Comparison of ENCODE assay signal across 16 cellular contexts in genomic region chr4:13535708-13536361, GRCh38. TPM values are rescaled to one million over a fixed set of nuclear protein-coding genes. Genes with fewer than 3 reads are reported as not detected.
DNase-seq lines count a peak whose midpoint lies in the region; ATAC-seq, FAIRE-seq and TF ChIP-seq lines count a peak whose summit lies in the region.
"Had no signal": no experiment of that assay in that cellular context is flagged by ENCODE, and none has a peak within 500 bp of the region (broad histone marks: within the 10 kb centered on the region; RNA-seq: fewer than 3 reads in every experiment).

No MANE protein-coding gene starts in this region.

- H3K27ac Mint-ChIP-seq in WTC11 = no peak overlapping the region
- H3K27ac Mint-ChIP-seq: CD14-positive monocyte; stimulated activated naive CD8-positive, alpha-beta T cell treated with anti-CD3 and anti-CD28 coated beads, Interleukin-15, amount 100 ng/mL, for 72 hours had no signal

- intact Hi-C loops in aorta (cut with DNase I) = no loop called here

- H3K18ac ChIP-seq in mesendoderm (ENCODE audit: low read length) = no peak overlapping the region

- no peak overlapping the region for H3K9ac ChIP-seq in mesendoderm (ENCODE audit: low read length)

- ATAC-seq in WTC11 = peak; percentile 10
- ATAC-seq in aorta (ENCODE audit: low FRiP score) = no peak
- ATAC-seq in HG03095 (IDR thresholded peaks at IDR 0.05; ENCODE audit: unreplicated experiment) = no peak
- ATAC-seq: stimulated activated naive CD8-positive, alpha-beta T cell treated with anti-CD3 and anti-CD28 coated beads, Interleukin-15, amount 100 ng/mL, for 72 hours had no signal

- H3K36me3 ChIP-seq in mesendoderm (ENCODE audit: control insufficient read depth, insufficient read depth, low read length) = no peaks in the 10 kb centered on the region
- H3K36me3 ChIP-seq in aorta (ENCODE audit: control insufficient read depth in 1 of 2, insufficient read depth in 2 of 2, low read length in 1 of 2) = no peaks in the 10 kb centered on the region

- no peak overlapping the region for H3K4me3 ChIP-seq in mesendoderm (ENCODE audit: low read length)
- H3K4me3 ChIP-seq in aorta (ENCODE audit: low read length in 2 of 2) = no peak overlapping the region

- H3K36me3 Mint-ChIP-seq in WTC11 = peaks cover 7% of the 10 kb centered on the region; the same call in 1 of the 2 replicates

- CTCF ChIA-PET in WTC11 (lab: Charles Lee) = no interaction called here

- no peak overlapping the region for H3K4me2 ChIP-seq in mesendoderm (ENCODE audit: low read length)

- POLR2A ChIA-PET in WTC11 (lab: Charles Lee) = interaction anchor here (1.3 kb wide), 1 partner anchor 11 kb away, joined by 4 read pairs; no protein-coding TSS in a partner anchor

- H3K27me3 ChIP-seq in mesendoderm (ENCODE audit: insufficient read depth, low read length, poor library complexity) (peaks cover 85% of the 10 kb centered on the region), aorta (ENCODE audit: control insufficient read depth in 1 of 2, insufficient read depth in 2 of 2, low read length in 1 of 2) (no peaks in the 10 kb centered on the region)

- H3K9me3 Mint-ChIP-seq in WTC11 = no peaks in the 10 kb centered on the region

- H3K9me3 ChIP-seq in aorta (ENCODE audit: control insufficient read depth, low read length) = no peaks in the 10 kb centered on the region

- peaks cover 91% of the 10 kb centered on the region for H3K4me1 Mint-ChIP-seq in WTC11

- DNase-seq in 8988T (peak; percentile 25), GF-D8 (lab: John Stamatoyannopoulos, UW) (peak; percentile 30), WTC11 (ENCODE audit: low spot score) (no peak), mesendoderm (no peak), aorta (no peak), NCI-H2227 treated with DMSO at 0.1 percent for 48 hours (lab: John Stamatoyannopoulos, UW) (no peak), GM19239 (ENCODE audit: insufficient read length, low spot score) (no peak)
- DNase-seq: activated T-cell treated with anti-CD3 and anti-CD28 coated beads, Interleukin-2, amount 50 U/mL, for 48 hours; GDM1; stimulated activated CD4-positive, alpha-beta T cell treated with anti-CD3 and anti-CD28 coated beads, Interleukin-4, amount 100 ng/mL, for 4 hours had no signal

- H3K27me3 Mint-ChIP-seq in WTC11 (ENCODE audit: low read depth) = peaks cover 100% of the 10 kb centered on the region

- H2BK120ac ChIP-seq in mesendoderm (ENCODE audit: low read depth, low read length) = no peak overlapping the region

- peak overlapping the region; percentile 22 for H3K56ac ChIP-seq in mesendoderm (ENCODE audit: low read length)

- no peaks in the 10 kb centered on the region for H3K79me1 ChIP-seq in mesendoderm (ENCODE audit: low read length)

- H2AK5ac ChIP-seq in mesendoderm (ENCODE audit: low read length) = no peak overlapping the region

- H2BK5ac ChIP-seq in mesendoderm (ENCODE audit: low read length) = no peak overlapping the region

- no peak overlapping the region for H3K23ac ChIP-seq in mesendoderm (ENCODE audit: low read length)

- H3K4ac ChIP-seq in mesendoderm (ENCODE audit: low read depth, low read length) = no peak overlapping the region

- no peak for FAIRE-seq in GM19239 (lab: Jason Lieb, UNC)
- FAIRE-seq: TTC549 had no signal

- no peak for TF ChIP-seq CTCF in WTC11 (IDR thresholded peaks at IDR 0.05)

- peak overlapping the region; percentile 40 for H3K4me3 Mint-ChIP-seq in WTC11
- H3K4me3 Mint-ChIP-seq: memory B cell; stimulated activated naive CD8-positive, alpha-beta T cell treated with anti-CD3 and anti-CD28 coated beads, Interleukin-15, amount 100 ng/mL, for 72 hours had no signal

- H3K79me2 ChIP-seq in mesendoderm (ENCODE audit: control insufficient read depth, insufficient read depth, low read length) = no peaks in the 10 kb centered on the region

- H3K27ac ChIP-seq in mesendoderm (ENCODE audit: low read depth, low read length) = no peak overlapping the region
- no peak overlapping the region for H3K27ac ChIP-seq in aorta (ENCODE audit: low read depth in 1 of 2, low read length in 2 of 2)
- H3K27ac ChIP-seq: epithelial cell of prostate had no signal

- no peak overlapping the region for H2BK15ac ChIP-seq in mesendoderm (replicated peaks; ENCODE audit: low read depth)

- no CpG with 5 or more reads among the region's 39 CpGs for WGBS in mesendoderm (ENCODE audit: extremely low coverage, insufficient coverage, low lambda C conversion rate)
- 3 to 4% methylated on average over 38 to 39 of the region's 39 CpGs for WGBS in aorta, 2 donors

- H4K8ac ChIP-seq in mesendoderm (ENCODE audit: low read depth, low read length) = no peak overlapping the region

- no peak overlapping the region for H4K5ac ChIP-seq in mesendoderm (ENCODE audit: low read length)

- H3K4me1 ChIP-seq in mesendoderm (ENCODE audit: control insufficient read depth, low read depth, low read length) = peaks cover 4% of the 10 kb centered on the region
- H3K4me1 ChIP-seq in aorta (ENCODE audit: control insufficient read depth in 1 of 2, insufficient read depth in 2 of 2, low read length in 2 of 2) = no peaks in the 10 kb centered on the region

TF ChIP-seq in WTC11, 78 proteins besides CTCF, POLR2A, EP300 and RAD21 (continues in another document):
- TF ChIP-seq MXD4 (CRISPR knock-in tag; IDR thresholded peaks at IDR 0.05; ENCODE audit: borderline replicate concordance) (no peak), FOXP4 (CRISPR knock-in tag; IDR thresholded peaks at IDR 0.05) (no peak), CREM (CRISPR knock-in tag; IDR thresholded peaks at IDR 0.05) (no peak), FOXK1 (CRISPR knock-in tag; IDR thresholded peaks at IDR 0.05) (no peak), IRF1 (CRISPR knock-in tag; IDR thresholded peaks at IDR 0.05) (no peak), ESRRA (CRISPR knock-in tag; IDR thresholded peaks at IDR 0.05; ENCODE audit: borderline replicate concordance) (no peak), PREB (CRISPR knock-in tag; IDR thresholded peaks at IDR 0.05; ENCODE audit: borderline replicate concordance) (no peak), AFF4 (CRISPR knock-in tag; IDR thresholded peaks at IDR 0.05; ENCODE audit: borderline replicate concordance) (no peak)

RNA-seq across cellular contexts. Expression of gene NKX3-2, which starts 8.5 kb away (rescaled TPM):
- total RNA-seq in WTC11 (2021) (0.07 TPM in 1 of 3 replicates, not detected in the others), aorta (under 1 TPM; 0.13 to 0.18 TPM)
- polyA plus RNA-seq in mesendoderm (2013, experiment 1 of 2) = 0.11 TPM
- polyA plus RNA-seq in mesendoderm (2013, experiment 2 of 2) = 0.13 TPM
- not detected for polyA plus RNA-seq in aorta
- polyA plus RNA-seq: CD14-positive monocyte had no signal

RNA-seq across cellular contexts. Expression of gene RAB28, which starts 51.7 kb away (rescaled TPM):
- total RNA-seq in WTC11 (2021) (17.1 to 18.4 TPM (median 17.4 TPM) in 3 replicates), aorta (10 to 100 TPM; 14.7 to 16.5 TPM)
- 14.3 TPM for polyA plus RNA-seq in mesendoderm (2013, experiment 1 of 2)
- 13.7 TPM for polyA plus RNA-seq in mesendoderm (2013, experiment 2 of 2)
- polyA plus RNA-seq in aorta = 10 to 100 TPM; 19.8 to 20.6 TPM

Comparison
In these comparisons a context has a peak if more than half of its experiments do, and no peak if none do; other contexts are left out.
1. DNase-seq: peak in 8988T (single experiment) and GF-D8 (single experiment); none in WTC11 (single experiment), mesendoderm (single experiment), aorta (0 of 2), NCI-H2227 treated with DMSO at 0.1 percent for 48 hours (single experiment) and GM19239 (single experiment).